Comparison of ENCODE assay signal across 13 cellular contexts in the genomic region with DNA sequence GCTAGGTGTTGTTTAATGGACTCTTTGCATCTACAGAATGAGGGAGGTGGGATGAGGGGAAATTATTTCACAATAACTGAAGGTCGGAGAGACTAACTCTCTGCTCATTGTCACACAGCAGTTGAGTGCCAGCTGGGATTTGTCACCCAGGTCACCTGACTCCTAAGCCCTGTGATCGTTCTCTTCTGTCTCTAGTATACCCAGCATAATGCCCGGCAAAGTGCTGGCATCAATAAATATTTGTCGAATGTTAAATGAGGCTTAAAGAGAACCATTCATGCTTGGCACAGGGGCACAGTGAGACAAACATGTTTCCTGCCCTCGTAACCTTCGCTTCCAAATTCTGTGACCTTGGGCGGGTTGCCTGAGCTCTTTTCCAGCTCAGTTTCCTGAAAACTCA.
DNase-seq lines count a peak whose midpoint lies in the region; TF ChIP-seq lines count a peak whose summit lies in the region.
"Had no signal": no experiment of that assay in that cellular context is flagged by ENCODE, and none has a peak within 500 bp of the region (broad histone marks: within the 10 kb centered on the region; RNA-seq: fewer than 3 reads in every experiment).

No MANE protein-coding gene starts in this region.

- H3K36me3 ChIP-seq in A673 (ENCODE audit: insufficient read depth, low read length, poor library complexity, severe bottlenecking) = no peaks in the 10 kb centered on the region

- H3K4me3 ChIP-seq in A673 (ENCODE audit: low read depth, low read length, poor library complexity, severe bottlenecking) (no peak overlapping the region), fibroblast of pulmonary artery (replicated peaks; ENCODE audit: low read depth, low read length) (no peak overlapping the region)

- no peak overlapping the region for H3K27ac ChIP-seq in A673 (ENCODE audit: low read depth, low read length, poor library complexity, severe bottlenecking)

- POLR2A ChIA-PET in A673 (lab: Charles Lee; ENCODE audit: low non-redundant PET) = no interaction called here

- H3K4me3 Mint-ChIP-seq in nephron = no peak overlapping the region
- H3K4me3 Mint-ChIP-seq: stimulated activated naive CD8-positive, alpha-beta T cell treated with anti-CD3 and anti-CD28 coated beads, Interleukin-15, Interleukin-2, amounts not matched to agents 100 ng/mL and 50 ng/mL, for 24 hours had no signal

- peak overlapping the region; percentile 40 to 77 (median 45) for H3K27ac Mint-ChIP-seq in nephron
- H3K27ac Mint-ChIP-seq: stimulated activated naive CD8-positive, alpha-beta T cell treated with anti-CD3 and anti-CD28 coated beads, Interleukin-15, Interleukin-2, amounts not matched to agents 100 ng/mL and 50 ng/mL, for 24 hours had no signal

- peaks cover 62% of the 10 kb centered on the region for H3K4me1 Mint-ChIP-seq in nephron

- H3K27me3 Mint-ChIP-seq in nephron (ENCODE audit: low read depth) = no peaks in the 10 kb centered on the region

- H3K36me3 Mint-ChIP-seq in nephron (ENCODE audit: low read depth) = no peaks in the 10 kb centered on the region
- H3K36me3 Mint-ChIP-seq: brain had no signal

- no peaks in the 10 kb centered on the region for H3K27me3 ChIP-seq in A673 (replicated peaks; ENCODE audit: insufficient read depth, low read depth, low read length, poor library complexity)

- no peaks in the 10 kb centered on the region for H3K9me3 ChIP-seq in A673 (ENCODE audit: low read depth, low read length, poor library complexity, severe bottlenecking)

- no TSS peak for BruUV-seq in A673 (replicated peaks; lab: Mats Ljungman, UMichigan)

- intact Hi-C loops in A673 (cut with micrococcal nuclease; ENCODE audit: unreplicated experiment) = no loop called here

- no peak for TF ChIP-seq CTCF in A673 (conservative IDR thresholded peaks at IDR 0.05; ENCODE audit: low read depth, low read length)
- TF ChIP-seq CTCF in fibroblast of pulmonary artery (IDR thresholded peaks at IDR 0.05; ENCODE audit: low read length, missing control alignments) = no peak
- no peak for TF ChIP-seq CTCF in nephron (IDR thresholded peaks at IDR 0.05; ENCODE audit: unreplicated experiment in 3 of 3)

- DNase-seq in A673 (ENCODE audit: low spot score) (peak; percentile 44), NCI-H187 treated with DMSO at 0.1 percent for 48 hours (lab: John Stamatoyannopoulos, UW) (peak; percentile 23), fibroblast of pulmonary artery (ENCODE audit: low read depth) (peak; percentile 44), OCI-M2 (lab: John Stamatoyannopoulos, UW; ENCODE audit: unreplicated experiment) (no peak), COR-L47 (lab: John Stamatoyannopoulos, UW) (no peak)
- DNase-seq in activated naive CD4-positive, alpha-beta T cell treated with anti-CD3 and anti-CD28 coated beads, Interleukin-2, amount 50 U/mL, for 16 hours = no peak
- no peak for DNase-seq in activated naive CD4-positive, alpha-beta T cell treated with Interleukin-2 at 50 U/mL for 16 hours
- DNase-seq: activated T-cell treated with anti-CD3 and anti-CD28 coated beads, Interleukin-2, amount 50 U/mL, for 48 hours; EL; stimulated activated CD4-positive, alpha-beta T cell treated with anti-CD3 and anti-CD28 coated beads, Interleukin-1b, Interleukin-23, amount 100 ng/mL, for 48 hours had no signal

- CTCF ChIA-PET in A673 (lab: Charles Lee) = no interaction called here

- H3K9me3 Mint-ChIP-seq in nephron = no peaks in the 10 kb centered on the region
- H3K9me3 Mint-ChIP-seq: brain; stimulated activated naive CD8-positive, alpha-beta T cell treated with anti-CD3 and anti-CD28 coated beads, Interleukin-15, Interleukin-2, amounts not matched to agents 100 ng/mL and 50 ng/mL, for 24 hours had no signal

- peaks cover 25% of the 10 kb centered on the region for H3K4me1 ChIP-seq in A673 (ENCODE audit: insufficient read depth, low read length, poor library complexity, severe bottlenecking)

Comparison
In these comparisons a context has a peak if more than half of its experiments do, and no peak if none do; other contexts are left out.
1. DNase-seq: peak in A673 (single experiment), NCI-H187 treated with DMSO at 0.1 percent for 48 hours (single experiment) and fibroblast of pulmonary artery (single experiment); none in activated naive CD4-positive, alpha-beta T cell treated with anti-CD3 and anti-CD28 coated beads, Interleukin-2, amount 50 U/mL, for 16 hours (single experiment), OCI-M2 (single experiment), COR-L47 (single experiment) and activated naive CD4-positive, alpha-beta T cell treated with Interleukin-2 at 50 U/mL for 16 hours (single experiment).